ENCODE assay signal across 9 cellular contexts in genomic region chr11:74731301-74732094, GRCh38. TPM values are rescaled to one million over a fixed set of nuclear protein-coding genes. Genes with fewer than 3 reads are reported as not detected.
A peak's percentile ranks its signal among the peaks of the same experiment; 100 is the strongest.
DNase-seq lines count a peak whose midpoint lies in the region; ATAC-seq and TF ChIP-seq lines count a peak whose summit lies in the region.
"Had no signal": no experiment of that assay in that cellular context is flagged by ENCODE, and none has a peak within 500 bp of the region (broad histone marks: within the 10 kb centered on the region; RNA-seq: fewer than 3 reads in every experiment).

A gene with protein sequence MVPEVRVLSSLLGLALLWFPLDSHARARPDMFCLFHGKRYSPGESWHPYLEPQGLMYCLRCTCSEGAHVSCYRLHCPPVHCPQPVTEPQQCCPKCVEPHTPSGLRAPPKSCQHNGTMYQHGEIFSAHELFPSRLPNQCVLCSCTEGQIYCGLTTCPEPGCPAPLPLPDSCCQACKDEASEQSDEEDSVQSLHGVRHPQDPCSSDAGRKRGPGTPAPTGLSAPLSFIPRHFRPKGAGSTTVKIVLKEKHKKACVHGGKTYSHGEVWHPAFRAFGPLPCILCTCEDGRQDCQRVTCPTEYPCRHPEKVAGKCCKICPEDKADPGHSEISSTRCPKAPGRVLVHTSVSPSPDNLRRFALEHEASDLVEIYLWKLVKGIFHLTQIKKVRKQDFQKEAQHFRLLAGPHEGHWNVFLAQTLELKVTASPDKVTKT (minus strand): TSS chr11:74731426. CDS start chr11:74730888, 538 bp downstream.

- H3K79me2 ChIP-seq in Karpas-422 (ENCODE audit: low read length): no peaks in the 10 kb centered on the region

- H3K36me3 ChIP-seq in HUES6 (ENCODE audit: control insufficient read depth, insufficient read depth, low read length) (no peaks in the 10 kb centered on the region), breast epithelium (no peaks in the 10 kb centered on the region), stomach smooth muscle (ENCODE audit: control insufficient read depth in 2 of 2, insufficient read depth in 2 of 2, low read length in 2 of 2) (no peaks in the 10 kb centered on the region), Karpas-422 (ENCODE audit: insufficient read depth, low read length) (no peaks in the 10 kb centered on the region)

- no peak within 1 kb of the TSS for H2AFZ ChIP-seq in Karpas-422 (ENCODE audit: low read length)

- TF ChIP-seq CTCF in breast epithelium (IDR thresholded peaks at IDR 0.05): no peak

- H3K4me1 ChIP-seq in HUES6 (ENCODE audit: control insufficient read depth, insufficient read depth, low read length): 0 out of 2 replicates have a peak, but pooled peaks cover 10% of the 10 kb centered on the region
- peaks cover 0 to 3% of the 10 kb centered on the region in 2 donors for H3K4me1 ChIP-seq in breast epithelium
- peaks cover 20% of the 10 kb centered on the region for H3K4me1 ChIP-seq in stomach smooth muscle (ENCODE audit: control insufficient read depth, insufficient read depth, low read length)
- H3K4me1 ChIP-seq in Karpas-422 (ENCODE audit: low read length): no peaks in the 10 kb centered on the region

- H3K27ac ChIP-seq in HUES6 (ENCODE audit: low read depth, low read length): no peak within 1 kb of the TSS
- H3K27ac ChIP-seq in breast epithelium: no peak within 1 kb of the TSS
- no peak within 1 kb of the TSS for H3K27ac ChIP-seq in stomach smooth muscle (ENCODE audit: low read length)
- H3K27ac ChIP-seq in Karpas-422 (ENCODE audit: low read length): no peak within 1 kb of the TSS
- H3K27ac ChIP-seq: skin epidermis had no signal

- no peak within 1 kb of the TSS for H3K4me2 ChIP-seq in Karpas-422 (ENCODE audit: low read depth, low read length, poor library complexity, severe bottlenecking)

- TF ChIP-seq POLR2A in breast epithelium (IDR thresholded peaks at IDR 0.05): no peak

- peak within 1 kb of the TSS; percentile 59 for H3K4me3 ChIP-seq in HUES6 (ENCODE audit: low read depth, low read length)
- peak within 1 kb of the TSS in 2 of 3 donors; percentile 40 to 64 for H3K4me3 ChIP-seq in breast epithelium
- peak within 1 kb of the TSS; percentile 62 to 68 for H3K4me3 ChIP-seq in stomach smooth muscle (ENCODE audit: low read length in 2 of 2)
- H3K4me3 ChIP-seq in Karpas-422 (ENCODE audit: low read length): no peak within 1 kb of the TSS

- H4K20me1 ChIP-seq in Karpas-422 (ENCODE audit: insufficient read depth, low read depth, low read length): no peaks in the 10 kb centered on the region

- peaks cover 84% of the 10 kb centered on the region for H3K27me3 ChIP-seq in HUES6 (ENCODE audit: control insufficient read depth, insufficient read depth, low read length)
- peaks cover 5 to 50% of the 10 kb centered on the region in 2 donors for H3K27me3 ChIP-seq in breast epithelium
- H3K27me3 ChIP-seq in stomach smooth muscle (ENCODE audit: control insufficient read depth in 1 of 2, insufficient read depth in 2 of 2, low read length in 2 of 2): peaks cover 6 to 22% of the 10 kb centered on the region in 2 donors
- H3K27me3 ChIP-seq in Karpas-422 (ENCODE audit: low read length): no peaks in the 10 kb centered on the region

- no peaks in the 10 kb centered on the region for H3K9me3 ChIP-seq in HUES6 (ENCODE audit: control insufficient read depth, insufficient read depth, low read depth, low read length)
- H3K9me3 ChIP-seq in breast epithelium: no peaks in the 10 kb centered on the region
- H3K9me3 ChIP-seq in stomach smooth muscle (ENCODE audit: control insufficient read depth in 2 of 2, low read length in 2 of 2): no peaks in the 10 kb centered on the region
- no peaks in the 10 kb centered on the region for H3K9me3 ChIP-seq in Karpas-422 (ENCODE audit: low read length)

- no peak within 1 kb of the TSS for H3K9ac ChIP-seq in HUES6 (ENCODE audit: low read length)
- peak within 1 kb of the TSS; percentile 45 to 58 for H3K9ac ChIP-seq in stomach smooth muscle (ENCODE audit: low read length in 2 of 2)
- H3K9ac ChIP-seq in Karpas-422 (ENCODE audit: low read length): no peak within 1 kb of the TSS

- ATAC-seq in HG03175 (IDR thresholded peaks at IDR 0.05; ENCODE audit: unreplicated experiment): no peak

- DNase-seq in breast epithelium (ENCODE audit: low spot score in 2 of 2) (no peak), iris pigment epithelial cell (ENCODE audit: low read depth) (peak; percentile 52), SW480 (ENCODE audit: low spot score) (no peak), Karpas-422 (no peak)

- intact Hi-C loops in breast epithelium (cut with DNase I; ENCODE audit: low total_unique reads): no loop called here

- H3K9me2 ChIP-seq in Karpas-422 (replicated peaks; ENCODE audit: insufficient read depth, low read length): no peaks in the 10 kb centered on the region

RNA-seq across cellular contexts. Expression of the gene that starts here (rescaled TPM):
- total RNA-seq in breast epithelium: 1 to 10 TPM in 1 of 3 donors, not detected in 2; 4.2 TPM
- not detected in 2 replicates for total RNA-seq in Karpas-422 (2014; rRNA removed; shearing (Covaris generic); ENCODE audit: low replicate concordance)
- total RNA-seq: NCI-H460 had no signal

Comparison
In these comparisons a context has a peak if more than half of its experiments do, and no peak if none do; other contexts are left out.
1. H3K9ac ChIP-seq: peak in stomach smooth muscle (2 of 2); none in HUES6 (single experiment) and Karpas-422 (single experiment).